ENCODE assay signal across 30 cellular contexts in the genomic region with DNA sequence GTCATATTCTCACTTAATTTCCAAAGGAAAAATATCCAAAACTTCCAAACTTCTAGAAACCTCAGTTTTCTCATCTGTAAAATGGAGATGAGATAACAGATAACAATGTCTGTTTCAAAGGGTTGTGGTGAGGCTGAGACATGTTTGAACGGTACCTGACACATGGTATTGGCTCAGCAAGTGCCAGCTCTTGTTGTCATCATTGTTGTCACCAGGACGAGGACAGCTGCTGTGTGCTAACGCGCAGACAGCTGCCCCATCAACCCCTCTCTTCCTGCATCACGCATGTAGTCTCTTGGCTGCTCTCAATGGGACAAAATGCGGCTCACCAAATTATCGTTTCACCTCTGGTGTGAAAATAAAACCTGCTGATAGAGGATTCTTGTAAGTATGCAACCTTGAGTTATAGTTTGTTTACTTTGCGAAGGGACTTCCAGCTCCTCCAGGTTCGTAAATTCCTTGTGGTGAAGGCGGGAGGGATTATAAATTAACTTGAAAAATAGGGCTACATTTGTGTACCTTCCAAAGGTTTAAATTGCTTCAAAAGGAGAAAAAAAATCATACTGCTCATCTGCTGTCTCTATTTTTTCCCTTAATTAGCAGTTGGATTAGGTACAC.
"Had no signal": no experiment of that assay in that cellular context is flagged by ENCODE, and none has a peak within 500 bp of the region (broad histone marks: within the 10 kb centered on the region; RNA-seq: fewer than 3 reads in every experiment).

No MANE protein-coding gene starts in this region.

- ATAC-seq: activated CD4-positive, alpha-beta T cell treated with anti-CD3 and anti-CD28 coated beads for 36 hours; activated T-helper 17 cell treated with anti-CD3 and anti-CD28 coated beads, Interleukin-2, amount 50 U/mL, for 72 hours; foreskin keratinocyte; left lobe of liver; natural killer cell treated with Interleukin-12 subunit alpha and Interleukin-12 subunit beta and Interleukin-15 and Interleukin-18, amount 100 ng/mL, for 72 hours; right cardiac atrium; WTC11 had no signal

- H3K27me3 Mint-ChIP-seq: activated T-helper 17 cell treated with anti-CD3 and anti-CD28 coated beads, Interleukin-2, amount 50 U/mL, for 72 hours; natural killer cell treated with Interleukin-12 subunit alpha and Interleukin-12 subunit beta and Interleukin-15 and Interleukin-18, amount 100 ng/mL, for 72 hours; progenitor cell of endocrine pancreas had no signal

- H3K4me1 Mint-ChIP-seq: activated CD4-positive, alpha-beta T cell treated with anti-CD3 and anti-CD28 coated beads for 36 hours; activated naive CD8-positive, alpha-beta T cell treated with anti-CD3 and anti-CD28 coated beads, Interleukin-2, amount 10 ng/mL, durations not matched to agents 7 days and 5 days; activated T-helper 17 cell treated with anti-CD3 and anti-CD28 coated beads, Interleukin-2, amount 50 U/mL, for 72 hours; endodermal cell; stimulated activated effector memory CD8-positive, alpha-beta T cell treated with anti-CD3 and anti-CD28 coated beads, Interleukin-12 subunit alpha, Interleukin-12 subunit beta, amount 100 ng/mL, for 72 hours; WTC11 had no signal

- H3K36me3 ChIP-seq: brain microvascular endothelial cell, stomach, vagina had no signal

- H3K4me3 ChIP-seq: lung, smooth muscle cell, stomach, vagina had no signal

- H3K27ac Mint-ChIP-seq: activated CD4-positive, alpha-beta T cell treated with anti-CD3 and anti-CD28 coated beads for 36 hours; activated naive CD8-positive, alpha-beta T cell treated with anti-CD3 and anti-CD28 coated beads, Interleukin-2, amount 10 ng/mL, durations not matched to agents 7 days and 5 days; activated T-helper 17 cell treated with anti-CD3 and anti-CD28 coated beads, Interleukin-2, amount 50 U/mL, for 72 hours; endodermal cell; natural killer cell treated with Interleukin-12 subunit alpha and Interleukin-12 subunit beta and Interleukin-15 and Interleukin-18, amount 100 ng/mL, for 72 hours; stimulated activated effector memory CD8-positive, alpha-beta T cell treated with anti-CD3 and anti-CD28 coated beads, Interleukin-12 subunit alpha, Interleukin-12 subunit beta, amount 100 ng/mL, for 72 hours; T-helper 2 cell treated with Interferon-gamma antibody and Interleukin-4, amounts not matched to agents 5 μg/mL and 100 μg/mL, for 36 hours; WTC11 had no signal

- H3K36me3 Mint-ChIP-seq: activated naive CD8-positive, alpha-beta T cell treated with anti-CD3 and anti-CD28 coated beads, Interleukin-2, amount 10 ng/mL, durations not matched to agents 7 days and 5 days; natural killer cell treated with Interleukin-12 subunit alpha and Interleukin-12 subunit beta and Interleukin-15 and Interleukin-18, amount 100 ng/mL, for 72 hours; stimulated activated effector memory CD8-positive, alpha-beta T cell treated with anti-CD3 and anti-CD28 coated beads, Interleukin-12 subunit alpha, Interleukin-12 subunit beta, amount 100 ng/mL, for 72 hours; WTC11 had no signal

- H3K9me3 ChIP-seq: stomach, vagina had no signal

- H3K4me2 ChIP-seq: smooth muscle cell had no signal

- H3K4me3 Mint-ChIP-seq: activated CD4-positive, alpha-beta T cell treated with anti-CD3 and anti-CD28 coated beads for 36 hours; activated naive CD8-positive, alpha-beta T cell treated with anti-CD3 and anti-CD28 coated beads, Interleukin-2, amount 10 ng/mL, durations not matched to agents 7 days and 5 days; activated T-helper 17 cell treated with anti-CD3 and anti-CD28 coated beads, Interleukin-2, amount 50 U/mL, for 72 hours; endodermal cell; natural killer cell treated with Interleukin-12 subunit alpha and Interleukin-12 subunit beta and Interleukin-15 and Interleukin-18, amount 100 ng/mL, for 72 hours; stimulated activated effector memory CD8-positive, alpha-beta T cell treated with anti-CD3 and anti-CD28 coated beads, Interleukin-12 subunit alpha, Interleukin-12 subunit beta, amount 100 ng/mL, for 72 hours; T-helper 2 cell treated with Interferon-gamma antibody and Interleukin-4, amounts not matched to agents 5 μg/mL and 100 μg/mL, for 36 hours; WTC11 had no signal

- H3K9me3 Mint-ChIP-seq: activated naive CD8-positive, alpha-beta T cell treated with anti-CD3 and anti-CD28 coated beads, Interleukin-2, amount 10 ng/mL, durations not matched to agents 7 days and 5 days; activated T-helper 17 cell treated with anti-CD3 and anti-CD28 coated beads, Interleukin-2, amount 50 U/mL, for 72 hours; endodermal cell; natural killer cell treated with Interleukin-12 subunit alpha and Interleukin-12 subunit beta and Interleukin-15 and Interleukin-18, amount 100 ng/mL, for 72 hours; T-helper 2 cell treated with Interferon-gamma antibody and Interleukin-4, amounts not matched to agents 5 μg/mL and 100 μg/mL, for 36 hours; WTC11 had no signal

- H3K27me3 ChIP-seq: brain microvascular endothelial cell, foreskin keratinocyte, stomach, vagina had no signal

- DNase-seq: activated CD4-positive, alpha-beta T cell treated with anti-CD3 and anti-CD28 coated beads for 36 hours; activated CD4-positive, alpha-beta T cell treated with anti-CD3 and anti-CD28 coated beads, Interleukin-2, amount 50 U/mL, for 48 hours; activated naive CD4-positive, alpha-beta T cell treated with Interleukin-2 at 50 U/mL for 16 hours; activated naive CD8-positive, alpha-beta T cell treated with anti-CD3 and anti-CD28 coated beads, Interleukin-2, amount 10 ng/mL, durations not matched to agents 7 days and 5 days; activated T-cell treated with anti-CD3 and anti-CD28 coated beads, Interleukin-2, amount 50 U/mL, for 1 hour; anterior cingulate cortex; brain microvascular endothelial cell; central memory CD4-positive, alpha-beta T cell; endodermal cell; foreskin keratinocyte; hippocampal formation; occipital lobe; right cardiac atrium; stimulated activated CD4-positive, alpha-beta T cell treated with anti-CD3 and anti-CD28 coated beads, Interleukin-4, amount 100 ng/mL, for 1 hour; stomach; trophoblast cell had no signal

- FAIRE-seq: colon, islet of Langerhans, TTC549 had no signal

- H3K27ac ChIP-seq: brain microvascular endothelial cell, epithelial cell of prostate, foreskin keratinocyte, stomach, vagina had no signal

- H3K4me1 ChIP-seq: foreskin keratinocyte, stomach, vagina had no signal
